Comparison of ENCODE assay signal across 8 cellular contexts in genomic region chr1:33346921-33347649, GRCh38. TPM values are rescaled to one million over a fixed set of nuclear protein-coding genes. Genes with fewer than 3 reads are reported as not detected.
A peak's percentile ranks its signal among the peaks of the same experiment; 100 is the strongest.
DNase-seq lines count a peak whose midpoint lies in the region.

No MANE protein-coding gene starts in this region.

- peaks cover 63% of the 10 kb centered on the region for H3K4me1 ChIP-seq in neuron (ENCODE audit: insufficient read depth, low read length)

- H3K36me3 ChIP-seq in neuron (ENCODE audit: insufficient read depth, low read length), result peaks cover 29% of the 10 kb centered on the region

- no peak overlapping the region for H3K27ac Mint-ChIP-seq in activated naive CD4-positive, alpha-beta T cell treated with anti-CD3 and anti-CD28 coated beads for 36 hours

- CTCF ChIA-PET in activated naive CD4-positive, alpha-beta T cell treated with anti-CD3 and anti-CD28 coated beads for 36 hours (lab: Charles Lee), result interaction anchor here (1.5 kb wide), 1 partner anchor 52 kb away, joined by 6 read pairs; no protein-coding TSS in a partner anchor

- H3K36me3 Mint-ChIP-seq in activated naive CD4-positive, alpha-beta T cell treated with anti-CD3 and anti-CD28 coated beads for 36 hours (ENCODE audit: low read depth), result peaks cover 7% of the 10 kb centered on the region

- H3K9me3 Mint-ChIP-seq in activated naive CD4-positive, alpha-beta T cell treated with anti-CD3 and anti-CD28 coated beads for 36 hours, result no peaks in the 10 kb centered on the region

- no peaks in the 10 kb centered on the region for H3K27me3 ChIP-seq in neuron (ENCODE audit: insufficient read depth, low read length)

- peaks cover 50% of the 10 kb centered on the region for H3K4me1 Mint-ChIP-seq in activated naive CD4-positive, alpha-beta T cell treated with anti-CD3 and anti-CD28 coated beads for 36 hours (ENCODE audit: low read depth)

- peak overlapping the region; percentile 85 for H3K4me3 ChIP-seq in neuron (ENCODE audit: low read length)

- no peaks in the 10 kb centered on the region for H3K9me3 ChIP-seq in neuron (ENCODE audit: low read length)

- peak; percentile 19 for DNase-seq in activated naive CD4-positive, alpha-beta T cell treated with anti-CD3 and anti-CD28 coated beads for 36 hours
- no peak for DNase-seq in activated naive CD4-positive, alpha-beta T cell treated with Interleukin-2 at 50 U/mL for 16 hours
- DNase-seq in T1000 (lab: John Stamatoyannopoulos, UW) (peak; percentile 40), fibroblast of gingiva (ENCODE audit: low read depth) (peak; percentile 90), DMS 273 treated with DMSO at 0.1 percent for 48 hours (lab: John Stamatoyannopoulos, UW) (no peak), cerebellum (ENCODE audit: low spot score) (no peak), iPS-NIHi7 (ENCODE audit: extremely low spot score) (no peak)

- H2AFZ ChIP-seq in neuron (ENCODE audit: low read depth, low read length), result no peak overlapping the region

- H3K27me3 Mint-ChIP-seq in activated naive CD4-positive, alpha-beta T cell treated with anti-CD3 and anti-CD28 coated beads for 36 hours (ENCODE audit: low read depth), result no peaks in the 10 kb centered on the region

- intact Hi-C loops in activated naive CD4-positive, alpha-beta T cell treated with anti-CD3 and anti-CD28 coated beads for 36 hours (cut with micrococcal nuclease), result loop anchor here (2.0 to 5.0 kb wide), 4 partner anchors 50 to 382 kb away; partner anchors contain the start of genes RNF19B, TRIM62 and ZNF362

- peak overlapping the region; percentile 10 for H3K4me3 Mint-ChIP-seq in activated naive CD4-positive, alpha-beta T cell treated with anti-CD3 and anti-CD28 coated beads for 36 hours

RNA-seq across cellular contexts. Expression of gene A3GALT2, which starts 26.2 kb away (rescaled TPM):
- not detected for total RNA-seq in activated naive CD4-positive, alpha-beta T cell treated with anti-CD3 and anti-CD28 coated beads for 36 hours
- not detected for total RNA-seq in cerebellum

Comparison
In these comparisons a context has a peak if more than half of its experiments do, and no peak if none do; other contexts are left out.
1. DNase-seq: peak in activated naive CD4-positive, alpha-beta T cell treated with anti-CD3 and anti-CD28 coated beads for 36 hours (single experiment), T1000 (single experiment) and fibroblast of gingiva (single experiment); none in activated naive CD4-positive, alpha-beta T cell treated with Interleukin-2 at 50 U/mL for 16 hours (single experiment), DMS 273 treated with DMSO at 0.1 percent for 48 hours (single experiment), cerebellum (single experiment) and iPS-NIHi7 (single experiment).